14 cellular contexts compared by ENCODE assay signal in the genomic region with DNA sequence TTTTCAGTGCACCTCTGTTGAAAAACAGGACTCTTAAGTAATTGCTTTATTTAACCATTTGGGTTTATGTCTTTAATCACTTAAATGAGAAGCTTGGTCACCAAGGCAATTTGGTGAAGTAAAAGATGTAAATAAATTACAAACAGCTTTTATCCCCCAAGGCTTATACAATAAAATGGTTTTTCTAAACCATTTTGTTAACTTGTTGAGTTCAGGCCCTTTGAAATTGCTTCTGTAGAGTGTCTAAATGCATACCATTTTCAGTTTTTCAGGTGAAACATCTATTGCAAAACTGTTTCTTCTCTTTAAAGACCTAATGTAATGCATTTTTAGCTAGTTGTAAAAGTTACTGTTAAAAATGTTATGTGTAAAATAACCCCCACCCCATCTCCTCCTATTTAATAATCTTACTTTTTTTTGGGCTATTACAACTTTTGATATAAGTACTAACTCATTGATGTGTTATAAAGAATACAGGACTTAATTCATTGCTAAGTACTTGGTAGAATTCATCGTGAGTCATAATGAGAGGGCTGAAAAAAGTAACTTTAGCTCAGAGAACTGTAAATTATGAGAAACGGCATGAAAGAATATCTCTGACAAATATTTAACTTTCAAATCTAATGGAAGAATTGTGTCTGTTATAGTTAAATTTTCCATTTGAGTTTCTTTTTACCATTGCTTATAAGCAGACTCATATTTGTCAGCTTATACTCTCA. TPM values are rescaled to one million over a fixed set of nuclear protein-coding genes. Genes with fewer than 3 reads are reported as not detected.
A peak's percentile ranks its signal among the peaks of the same experiment; 100 is the strongest.
DNase-seq lines count a peak whose midpoint lies in the region; ATAC-seq, FAIRE-seq and TF ChIP-seq lines count a peak whose summit lies in the region.
"Had no signal": no experiment of that assay in that cellular context is flagged by ENCODE, and none has a peak within 500 bp of the region (broad histone marks: within the 10 kb centered on the region; RNA-seq: fewer than 3 reads in every experiment).

No MANE protein-coding gene starts in this region.

- H3K4me1 Mint-ChIP-seq in HFFc6 (ENCODE audit: low read depth) (peaks cover 30% of the 10 kb centered on the region), neural progenitor cell (peaks cover 25% of the 10 kb centered on the region)

- H3K9me3 Mint-ChIP-seq in HFFc6 (no peaks in the 10 kb centered on the region), neural progenitor cell (no peaks in the 10 kb centered on the region)
- H3K9me3 Mint-ChIP-seq: effector memory CD8-positive, alpha-beta T cell had no signal

- H3K9me3 ChIP-seq in neural progenitor cell (ENCODE audit: low read depth) = no peaks in the 10 kb centered on the region
- H3K9me3 ChIP-seq: spleen had no signal

- H3K79me2 ChIP-seq in neural progenitor cell (ENCODE audit: low read depth) = peaks cover 84% of the 10 kb centered on the region

- peak overlapping the region; percentile 25; the same call in 1 of the 2 replicates for H3K27ac Mint-ChIP-seq in HFFc6
- H3K27ac Mint-ChIP-seq in neural progenitor cell = no peak overlapping the region
- H3K27ac Mint-ChIP-seq: effector memory CD8-positive, alpha-beta T cell had no signal

- H3K36me3 Mint-ChIP-seq in HFFc6 (ENCODE audit: low read depth) = no peaks in the 10 kb centered on the region
- H3K36me3 Mint-ChIP-seq in neural progenitor cell = peaks cover 12% of the 10 kb centered on the region

- H3K27me3 Mint-ChIP-seq in HFFc6 (ENCODE audit: insufficient read depth) (0 out of 2 replicates have a peak, but pooled peaks cover 3% of the 10 kb centered on the region), neural progenitor cell (ENCODE audit: insufficient read depth, low read depth) (peaks cover 6% of the 10 kb centered on the region)
- H3K27me3 Mint-ChIP-seq: effector memory CD8-positive, alpha-beta T cell had no signal

- no peak overlapping the region for H3K27ac ChIP-seq in neural progenitor cell
- H3K27ac ChIP-seq: SJSA1, spleen, VCaP had no signal

- H3K36me3 ChIP-seq in bronchial epithelial cell (ENCODE audit: control insufficient read depth, insufficient read depth, low read length) (no peaks in the 10 kb centered on the region), neural progenitor cell (no peaks in the 10 kb centered on the region)
- H3K36me3 ChIP-seq: spleen had no signal

- H3K4me3 ChIP-seq in bronchial epithelial cell (ENCODE audit: low read depth, low read length) (no peak overlapping the region), neural progenitor cell (no peak overlapping the region)
- H3K4me3 ChIP-seq: SJSA1, spleen had no signal

- ATAC-seq in GM18868 (IDR thresholded peaks at IDR 0.05; ENCODE audit: unreplicated experiment) (no peak), GM21529 (IDR thresholded peaks at IDR 0.05; ENCODE audit: unreplicated experiment) (no peak)
- ATAC-seq: effector memory CD8-positive, alpha-beta T cell had no signal

- H3F3A ChIP-seq in neural progenitor cell (ENCODE audit: low read depth) = peaks cover 7% of the 10 kb centered on the region

- peaks cover 64% of the 10 kb centered on the region for H4K20me1 ChIP-seq in neural progenitor cell (ENCODE audit: low read depth)

- no peak overlapping the region for H2AFZ ChIP-seq in neural progenitor cell (replicated peaks)

- H3K9ac ChIP-seq in neural progenitor cell = no peak overlapping the region

- peak overlapping the region; percentile 80 for H3K4me2 ChIP-seq in neural progenitor cell

- H3K27me3 ChIP-seq in bronchial epithelial cell (ENCODE audit: control insufficient read depth, insufficient read depth, low read length) (no peaks in the 10 kb centered on the region), neural progenitor cell (peaks cover under 1% of the 10 kb centered on the region)

- DNase-seq in ELR (ENCODE audit: low read depth) (peak; percentile 40), HFFc6 (no peak), bronchial epithelial cell (ENCODE audit: low read depth) (peak; percentile 67), neural progenitor cell (ENCODE audit: low spot score) (no peak), middle frontal gyrus (ENCODE audit: extremely low spot score, low spot score) (no peak)
- DNase-seq: activated gamma-delta T cell treated with Interleukin-2 at 50 U/mL for 16 hours; effector memory CD8-positive, alpha-beta T cell; NCI-H510A; spleen had no signal

- H3K4me3 Mint-ChIP-seq in HFFc6 = no peak overlapping the region
- H3K4me3 Mint-ChIP-seq in neural progenitor cell = no peak overlapping the region
- H3K4me3 Mint-ChIP-seq: effector memory CD8-positive, alpha-beta T cell had no signal

- H3K4me1 ChIP-seq in neural progenitor cell = peaks cover 25% of the 10 kb centered on the region

- TF ChIP-seq CTCF in HFFc6 (IDR thresholded peaks at IDR 0.05) = no peak
- no peak for TF ChIP-seq CTCF in bronchial epithelial cell (IDR thresholded peaks at IDR 0.05; ENCODE audit: insufficient read depth, low read length, severe bottlenecking)
- no peak for TF ChIP-seq CTCF in neural progenitor cell (IDR thresholded peaks at IDR 0.05)

- FAIRE-seq in bronchial epithelial cell (lab: Jason Lieb, UNC) = no peak
- FAIRE-seq: GM12892 had no signal

RNA-seq across cellular contexts. Expression of gene RAPGEF2, which starts 4.5 kb away (rescaled TPM):
- 10 to 100 TPM; 22.2 to 36.4 (median 31.5) TPM for total RNA-seq in HFFc6 (2021; fragmentation: NEBNext Ultra II Directional; extraction: Animal tissue kit (Norgen Biotek cat#: 25700))
- total RNA-seq in bronchial epithelial cell (34.4 and 37.6 TPM in 2 replicates), neural progenitor cell (ENCODE audit: low replicate concordance) (49.5 and 70.4 TPM in 2 replicates)

Comparison
In these comparisons a context has a peak if more than half of its experiments do, and no peak if none do; other contexts are left out.
1. DNase-seq: peak in ELR (single experiment) and bronchial epithelial cell (single experiment); none in HFFc6 (single experiment), neural progenitor cell (single experiment) and middle frontal gyrus (single experiment).